1 cellular context compared by ENCODE assay signal in the genomic region with DNA sequence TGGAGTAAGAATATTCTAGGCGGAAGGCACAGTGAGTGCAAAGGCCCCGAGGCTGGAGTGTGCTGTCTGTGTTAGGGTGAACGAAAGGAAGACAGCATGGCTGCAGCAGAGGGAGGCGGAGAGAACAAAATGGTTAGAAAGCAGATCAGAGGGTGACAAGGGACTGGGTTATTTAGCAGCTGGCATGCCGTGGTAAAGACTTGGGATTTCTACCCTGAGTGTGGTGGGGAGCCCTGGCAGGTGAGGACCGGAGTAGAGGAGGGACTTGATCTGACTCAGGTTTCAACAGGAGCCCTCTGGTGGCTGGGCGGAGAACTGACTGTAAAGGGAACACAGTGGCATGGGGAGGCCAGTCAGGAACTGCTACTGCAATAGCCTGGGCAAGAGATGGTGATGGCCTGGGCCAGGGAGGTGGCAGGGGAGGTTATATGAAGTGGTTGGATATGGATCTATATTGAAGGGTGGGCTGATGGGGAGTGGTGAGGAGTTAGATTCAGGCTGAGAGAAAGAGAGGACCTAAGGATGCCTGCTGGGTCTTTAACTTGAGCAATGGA.
TF ChIP-seq lines count a peak whose summit lies in the region.

No MANE protein-coding gene starts in this region.

TF ChIP-seq in K562, 482 proteins besides CTCF, POLR2A, EP300 and RAD21 (continued from another document):
- TF ChIP-seq RERE (CRISPR knock-in tag; IDR thresholded peaks at IDR 0.05; ENCODE audit: borderline replicate concordance): no peak
- TF ChIP-seq ETV6 (IDR thresholded peaks at IDR 0.05; ENCODE audit: borderline replicate concordance in 1 of 2, low read depth in 2 of 2, low read length in 1 of 2): no peak
- no peak for TF ChIP-seq ETV6 (CRISPR knock-in tag; IDR thresholded peaks at IDR 0.05; ENCODE audit: borderline replicate concordance)
- TF ChIP-seq, protein P1, sequence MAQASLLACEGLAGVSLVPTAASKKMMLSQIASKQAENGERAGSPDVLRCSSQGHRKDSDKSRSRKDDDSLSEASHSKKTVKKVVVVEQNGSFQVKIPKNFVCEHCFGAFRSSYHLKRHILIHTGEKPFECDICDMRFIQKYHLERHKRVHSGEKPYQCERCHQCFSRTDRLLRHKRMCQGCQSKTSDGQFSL (CRISPR knock-in tag; IDR thresholded peaks at IDR 0.05): no peak
- TF ChIP-seq, protein P1 (tag; IDR thresholded peaks at IDR 0.05): no peak
- TF ChIP-seq FOXK1 (CRISPR knock-in tag; IDR thresholded peaks at IDR 0.05; ENCODE audit: borderline replicate concordance): 0 out of 2 replicates have a peak, but pooled peaks have one; percentile 69
- TF ChIP-seq, protein P2, sequence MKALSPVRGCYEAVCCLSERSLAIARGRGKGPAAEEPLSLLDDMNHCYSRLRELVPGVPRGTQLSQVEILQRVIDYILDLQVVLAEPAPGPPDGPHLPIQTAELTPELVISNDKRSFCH (CRISPR knock-in tag; IDR thresholded peaks at IDR 0.05): no peak
- TF ChIP-seq, protein P2 (tag; IDR thresholded peaks at IDR 0.05): no peak; the same call in 1 of the 2 replicates
- TF ChIP-seq ZNF280B (CRISPR knock-in tag; IDR thresholded peaks at IDR 0.05): no peak
- peak; percentile 98 for TF ChIP-seq SMC3 (conservative IDR thresholded peaks at IDR 0.05; ENCODE audit: insufficient read depth, low read depth, low read length)
- TF ChIP-seq, protein P3, sequence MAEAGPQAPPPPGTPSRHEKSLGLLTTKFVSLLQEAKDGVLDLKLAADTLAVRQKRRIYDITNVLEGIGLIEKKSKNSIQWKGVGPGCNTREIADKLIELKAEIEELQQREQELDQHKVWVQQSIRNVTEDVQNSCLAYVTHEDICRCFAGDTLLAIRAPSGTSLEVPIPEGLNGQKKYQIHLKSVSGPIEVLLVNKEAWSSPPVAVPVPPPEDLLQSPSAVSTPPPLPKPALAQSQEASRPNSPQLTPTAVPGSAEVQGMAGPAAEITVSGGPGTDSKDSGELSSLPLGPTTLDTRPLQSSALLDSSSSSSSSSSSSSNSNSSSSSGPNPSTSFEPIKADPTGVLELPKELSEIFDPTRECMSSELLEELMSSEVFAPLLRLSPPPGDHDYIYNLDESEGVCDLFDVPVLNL (CRISPR knock-in tag; IDR thresholded peaks at IDR 0.05; ENCODE audit: low read depth): no peak
- no peak for TF ChIP-seq SRSF7 (optimal IDR thresholded peaks at IDR 0.05; ENCODE audit: low read depth, low read length)
- 0 out of 2 replicates have a peak, but pooled peaks have one; percentile 9 for TF ChIP-seq ZNF696 (CRISPR knock-in tag; conservative IDR thresholded peaks at IDR 0.05)
- TF ChIP-seq, protein P4, sequence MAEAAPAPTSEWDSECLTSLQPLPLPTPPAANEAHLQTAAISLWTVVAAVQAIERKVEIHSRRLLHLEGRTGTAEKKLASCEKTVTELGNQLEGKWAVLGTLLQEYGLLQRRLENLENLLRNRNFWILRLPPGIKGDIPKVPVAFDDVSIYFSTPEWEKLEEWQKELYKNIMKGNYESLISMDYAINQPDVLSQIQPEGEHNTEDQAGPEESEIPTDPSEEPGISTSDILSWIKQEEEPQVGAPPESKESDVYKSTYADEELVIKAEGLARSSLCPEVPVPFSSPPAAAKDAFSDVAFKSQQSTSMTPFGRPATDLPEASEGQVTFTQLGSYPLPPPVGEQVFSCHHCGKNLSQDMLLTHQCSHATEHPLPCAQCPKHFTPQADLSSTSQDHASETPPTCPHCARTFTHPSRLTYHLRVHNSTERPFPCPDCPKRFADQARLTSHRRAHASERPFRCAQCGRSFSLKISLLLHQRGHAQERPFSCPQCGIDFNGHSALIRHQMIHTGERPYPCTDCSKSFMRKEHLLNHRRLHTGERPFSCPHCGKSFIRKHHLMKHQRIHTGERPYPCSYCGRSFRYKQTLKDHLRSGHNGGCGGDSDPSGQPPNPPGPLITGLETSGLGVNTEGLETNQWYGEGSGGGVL (CRISPR knock-in tag; IDR thresholded peaks at IDR 0.05): no peak
- no peak for TF ChIP-seq NONO (IDR thresholded peaks at IDR 0.05; ENCODE audit: low read depth in 2 of 2, low read length in 1 of 2)
- TF ChIP-seq CTBP1 (IDR thresholded peaks at IDR 0.05; ENCODE audit: borderline replicate concordance): peak; percentile 85
- no peak for TF ChIP-seq ELK3 (CRISPR knock-in tag; IDR thresholded peaks at IDR 0.05)
- no peak for TF ChIP-seq RFX1 (IDR thresholded peaks at IDR 0.05)
- TF ChIP-seq TGIF2 (CRISPR knock-in tag; IDR thresholded peaks at IDR 0.05): no peak
- TF ChIP-seq SMAD3 (CRISPR knock-in tag; conservative IDR thresholded peaks at IDR 0.05): no peak
- no peak for TF ChIP-seq ZNF778 (CRISPR knock-in tag; IDR thresholded peaks at IDR 0.05)
- TF ChIP-seq POLR2H (tag; IDR thresholded peaks at IDR 0.05; ENCODE audit: low read depth): no peak
- TF ChIP-seq NEUROD1 (IDR thresholded peaks at IDR 0.05; ENCODE audit: borderline replicate concordance, low read depth, low read length, partially characterized antibody): peak; percentile 57
- no peak for TF ChIP-seq ZBTB1 (CRISPR knock-in tag; IDR thresholded peaks at IDR 0.05; ENCODE audit: borderline replicate concordance, low read depth)
- TF ChIP-seq CBX8 (IDR thresholded peaks at IDR 0.05; ENCODE audit: borderline replicate concordance, extremely low read depth, low read depth, low read length, poor library complexity, severe bottlenecking): no peak
- peak; percentile 93 for TF ChIP-seq CXXC5 (CRISPR knock-in tag; IDR thresholded peaks at IDR 0.05)
- TF ChIP-seq TCFL5 (CRISPR knock-in tag; conservative IDR thresholded peaks at IDR 0.05): no peak
- peak; percentile 35; the same call in 1 of the 2 replicates for TF ChIP-seq MEF2D (tag; conservative IDR thresholded peaks at IDR 0.05; ENCODE audit: low read depth)
- 0 out of 2 replicates have a peak, but pooled peaks have one; percentile 45 for TF ChIP-seq TAF7 (tag; IDR thresholded peaks at IDR 0.05)
- TF ChIP-seq ARID3A (IDR thresholded peaks at IDR 0.05; ENCODE audit: borderline replicate concordance, low read depth, low read length): no peak
- TF ChIP-seq KDM1A (IDR thresholded peaks at IDR 0.05): peak; percentile 53 to 83
- TF ChIP-seq ZNF23 (CRISPR knock-in tag; IDR thresholded peaks at IDR 0.05): no peak
- no peak for TF ChIP-seq BCLAF1 (IDR thresholded peaks at IDR 0.05; ENCODE audit: borderline replicate concordance in 1 of 2, control insufficient read depth in 1 of 2, low read depth in 2 of 2, low read length in 1 of 2)
- 0 out of 2 replicates have a peak, but pooled peaks have one; percentile 59 for TF ChIP-seq CBX1 (IDR thresholded peaks at IDR 0.05; ENCODE audit: low read depth)
- TF ChIP-seq NFRKB (IDR thresholded peaks at IDR 0.05; ENCODE audit: low read depth): peak; percentile 85
TF ChIP-seq in K562: peak in this region for 154.
